Comparison of ENCODE assay signal across 8 cellular contexts in genomic region chr16:84503751-84504395, GRCh38. TPM values are rescaled to one million over a fixed set of nuclear protein-coding genes. Genes with fewer than 3 reads are reported as not detected.
A peak's percentile ranks its signal among the peaks of the same experiment; 100 is the strongest.
DNase-seq lines count a peak whose midpoint lies in the region; ATAC-seq and TF ChIP-seq lines count a peak whose summit lies in the region.

No MANE protein-coding gene starts in this region.

- no peaks in the 10 kb centered on the region for H3K27me3 Mint-ChIP-seq in activated T-helper 17 cell treated with anti-CD3 and anti-CD28 coated beads, Interleukin-2, amount 50 U/mL, for 72 hours
- H3K27me3 Mint-ChIP-seq in stimulated activated naive CD8-positive, alpha-beta T cell treated with anti-CD3 and anti-CD28 coated beads, Interleukin-15, amount 100 ng/mL, for 72 hours: no peaks in the 10 kb centered on the region

- DNase-seq in AG08396 (ENCODE audit: low spot score) (peak; percentile 57), HFF-Myc (ENCODE audit: extremely low read depth, low read depth) (no peak), iris pigment epithelial cell (ENCODE audit: low read depth) (peak; percentile 20), COLO668 (lab: John Stamatoyannopoulos, UW; ENCODE audit: unreplicated experiment) (no peak), foreskin melanocyte (no peak)
- DNase-seq in stimulated activated naive CD8-positive, alpha-beta T cell treated with anti-CD3 and anti-CD28 coated beads, Interleukin-15, amount 100 ng/mL, for 72 hours: peak in 1 of 2 donors; percentile 23

- H3K4me3 ChIP-seq in HFF-Myc (replicated peaks; ENCODE audit: low read depth, low read length): peak overlapping the region; percentile 70

- no peaks in the 10 kb centered on the region for H3K36me3 Mint-ChIP-seq in activated T-helper 17 cell treated with anti-CD3 and anti-CD28 coated beads, Interleukin-2, amount 50 U/mL, for 72 hours (ENCODE audit: low read depth)

- peaks cover 10% of the 10 kb centered on the region for H3K4me1 Mint-ChIP-seq in activated T-helper 17 cell treated with anti-CD3 and anti-CD28 coated beads, Interleukin-2, amount 50 U/mL, for 72 hours
- peaks cover 55% of the 10 kb centered on the region for H3K4me1 Mint-ChIP-seq in stimulated activated naive CD8-positive, alpha-beta T cell treated with anti-CD3 and anti-CD28 coated beads, Interleukin-15, amount 100 ng/mL, for 72 hours

- no peak for TF ChIP-seq CTCF in HFF-Myc (IDR thresholded peaks at IDR 0.05; ENCODE audit: low read depth, low read length, missing control alignments)

- H3K9me3 Mint-ChIP-seq in activated T-helper 17 cell treated with anti-CD3 and anti-CD28 coated beads, Interleukin-2, amount 50 U/mL, for 72 hours: no peaks in the 10 kb centered on the region
- no peaks in the 10 kb centered on the region for H3K9me3 Mint-ChIP-seq in stimulated activated naive CD8-positive, alpha-beta T cell treated with anti-CD3 and anti-CD28 coated beads, Interleukin-15, amount 100 ng/mL, for 72 hours

- H3K4me3 Mint-ChIP-seq in activated T-helper 17 cell treated with anti-CD3 and anti-CD28 coated beads, Interleukin-2, amount 50 U/mL, for 72 hours: peak overlapping the region; percentile 88
- H3K4me3 Mint-ChIP-seq in stimulated activated naive CD8-positive, alpha-beta T cell treated with anti-CD3 and anti-CD28 coated beads, Interleukin-15, amount 100 ng/mL, for 72 hours: peak overlapping the region; percentile 95 to 96

- H3K27ac Mint-ChIP-seq in activated T-helper 17 cell treated with anti-CD3 and anti-CD28 coated beads, Interleukin-2, amount 50 U/mL, for 72 hours: peak overlapping the region; percentile 87
- H3K27ac Mint-ChIP-seq in stimulated activated naive CD8-positive, alpha-beta T cell treated with anti-CD3 and anti-CD28 coated beads, Interleukin-15, amount 100 ng/mL, for 72 hours: peak overlapping the region in 1 of 2 donors; percentile 42

- ATAC-seq in activated T-helper 17 cell treated with anti-CD3 and anti-CD28 coated beads, Interleukin-2, amount 50 U/mL, for 72 hours (replicated peaks): no peak
- ATAC-seq in stimulated activated naive CD8-positive, alpha-beta T cell treated with anti-CD3 and anti-CD28 coated beads, Interleukin-15, amount 100 ng/mL, for 72 hours: no peak
- no peak for ATAC-seq in HG03469 (IDR thresholded peaks at IDR 0.05; ENCODE audit: unreplicated experiment)

RNA-seq across cellular contexts. Expression of gene MEAK7, which starts 0.6 kb away (rescaled TPM):
- 10 to 100 TPM; 18.5 to 28.5 TPM for total RNA-seq in activated T-helper 17 cell treated with anti-CD3 and anti-CD28 coated beads, Interleukin-2, amount 50 U/mL, for 72 hours

Comparison
In these comparisons a context has a peak if more than half of its experiments do, and no peak if none do; other contexts are left out.
1. DNase-seq: peak in AG08396 (single experiment) and iris pigment epithelial cell (single experiment); none in HFF-Myc (single experiment), COLO668 (single experiment) and foreskin melanocyte (single experiment).